ENCODE assay signal across 24 cellular contexts in genomic region chr13:49386664-49387063, GRCh38.
"Had no signal": no experiment of that assay in that cellular context is flagged by ENCODE, and none has a peak within 500 bp of the region (broad histone marks: within the 10 kb centered on the region; RNA-seq: fewer than 3 reads in every experiment).

No MANE protein-coding gene starts in this region.

- H3K36me3 ChIP-seq: brain microvascular endothelial cell had no signal

- DNase-seq: activated B cell treated with CpG ODN at 0.5 μM for 24 hours; activated CD4-positive, alpha-beta T cell treated with anti-CD3 and anti-CD28 coated beads for 48 hours; activated CD4-positive, alpha-beta T cell treated with anti-CD3 and anti-CD28 coated beads, Interleukin-2, amount 50 U/mL, for 1 hour; activated CD4-positive, alpha-beta T cell treated with anti-CD3 and anti-CD28 coated beads, Interleukin-2, amount 50 U/mL, for 48 hours; activated CD8-positive, alpha-beta memory T cell treated with anti-CD3 and anti-CD28 coated beads for 24 hours; activated CD8-positive, alpha-beta T cell treated with anti-CD3 and anti-CD28 coated beads for 36 hours; activated effector memory CD4-positive, alpha-beta T cell treated with Interleukin-2 at 50 U/mL for 16 hours; activated gamma-delta T cell treated with Interleukin-2 at 50 U/mL for 16 hours; activated naive CD4-positive, alpha-beta T cell treated with anti-CD3 and anti-CD28 coated beads, Interleukin-2, amount 50 U/mL, for 16 hours; activated naive CD4-positive, alpha-beta T cell treated with Interleukin-2 at 50 U/mL for 16 hours; activated T-cell treated with anti-CD3 and anti-CD28 coated beads, Interleukin-2, amount 50 U/mL, for 4 hours; amniotic stem cell; anterior cingulate cortex; brain microvascular endothelial cell; caudate nucleus; effector CD8-positive, alpha-beta T cell; foreskin keratinocyte; heart right ventricle; T-helper 2 cell had no signal

- H3K4me1 ChIP-seq: foreskin keratinocyte, heart right ventricle had no signal

- H3K27ac ChIP-seq: brain microvascular endothelial cell, foreskin keratinocyte, gastroesophageal sphincter, heart right ventricle had no signal

- H3K4me3 Mint-ChIP-seq: activated B cell treated with CpG ODN at 0.5 μM for 24 hours; activated CD8-positive, alpha-beta T cell treated with anti-CD3 and anti-CD28 coated beads for 36 hours; activated naive CD8-positive, alpha-beta T cell; activated T-cell treated with anti-CD3 and anti-CD28 coated beads, Interleukin-2, amount 50 U/mL, for 4 hours; activated T-helper 17 cell treated with anti-CD3 and anti-CD28 coated beads, Interleukin-2, amount 50 U/mL, for 72 hours had no signal

- H3K27me3 ChIP-seq: brain microvascular endothelial cell, foreskin keratinocyte, gastroesophageal sphincter, heart right ventricle had no signal

- ATAC-seq: activated CD4-positive, CD25-positive, alpha-beta regulatory T cell treated with anti-CD3 and anti-CD28 coated beads, Interleukin-2, amount 50 U/mL, for 24 hours; activated CD8-positive, alpha-beta T cell treated with anti-CD3 and anti-CD28 coated beads for 36 hours; activated T-cell treated with anti-CD3 and anti-CD28 coated beads, Interleukin-2, amount 50 U/mL, for 4 hours; activated T-helper 17 cell treated with anti-CD3 and anti-CD28 coated beads, Interleukin-2, amount 50 U/mL, for 72 hours; esophagus mucosa; foreskin keratinocyte; gastroesophageal sphincter; heart right ventricle had no signal

- H3K9me3 ChIP-seq: gastroesophageal sphincter had no signal

- H3K9me3 Mint-ChIP-seq: activated CD8-positive, alpha-beta T cell treated with anti-CD3 and anti-CD28 coated beads for 36 hours; activated T-cell treated with anti-CD3 and anti-CD28 coated beads, Interleukin-2, amount 50 U/mL, for 4 hours; activated T-helper 17 cell treated with anti-CD3 and anti-CD28 coated beads, Interleukin-2, amount 50 U/mL, for 72 hours had no signal

- H3K27ac Mint-ChIP-seq: activated B cell treated with CpG ODN at 0.5 μM for 24 hours; activated CD8-positive, alpha-beta T cell treated with anti-CD3 and anti-CD28 coated beads for 36 hours; activated naive CD8-positive, alpha-beta T cell; activated T-helper 17 cell treated with anti-CD3 and anti-CD28 coated beads, Interleukin-2, amount 50 U/mL, for 72 hours had no signal

- H3K4me1 Mint-ChIP-seq: activated B cell treated with CpG ODN at 0.5 μM for 24 hours; activated T-helper 17 cell treated with anti-CD3 and anti-CD28 coated beads, Interleukin-2, amount 50 U/mL, for 72 hours had no signal

- H3K27me3 Mint-ChIP-seq: activated B cell treated with CpG ODN at 0.5 μM for 24 hours; activated T-helper 17 cell treated with anti-CD3 and anti-CD28 coated beads, Interleukin-2, amount 50 U/mL, for 72 hours had no signal

- H3K4me3 ChIP-seq: gastroesophageal sphincter, heart right ventricle had no signal
